1 cellular context compared by ENCODE assay signal in genomic region chr13:114131581-114132418, GRCh38.
TF ChIP-seq lines count a peak whose summit lies in the region.

No MANE protein-coding gene starts in this region.

TF ChIP-seq in K562, 482 proteins besides CTCF, POLR2A, EP300 and RAD21 (continued from another document and continues in another):
- TF ChIP-seq ZNF609 (CRISPR knock-in tag; IDR thresholded peaks at IDR 0.05; ENCODE audit: borderline replicate concordance) (no peak), CHD4 (IDR thresholded peaks at IDR 0.05; ENCODE audit: insufficient read depth, insufficient replicate concordance, low read depth, low read length, poor library complexity, severe bottlenecking) (no peak), SP1 (CRISPR knock-in tag; IDR thresholded peaks at IDR 0.05) (no peak), HMG20A (CRISPR knock-in tag; conservative IDR thresholded peaks at IDR 0.05) (no peak), TFAM (CRISPR knock-in tag; conservative IDR thresholded peaks at IDR 0.05) (no peak), EGR1 (conservative IDR thresholded peaks at IDR 0.05) (peak; percentile 91), ARID1B (IDR thresholded peaks at IDR 0.05) (peak; percentile 51), E2F5 (CRISPR knock-in tag; IDR thresholded peaks at IDR 0.05) (no peak), RBM25 (IDR thresholded peaks at IDR 0.05; ENCODE audit: low read depth, low read length, severe bottlenecking) (no peak), ATF2 (CRISPR knock-in tag; IDR thresholded peaks at IDR 0.05) (no peak), THRAP3 (IDR thresholded peaks at IDR 0.05; ENCODE audit: borderline replicate concordance) (no peak), DNMT1 (IDR thresholded peaks at IDR 0.05) (no peak), ZNF217 (CRISPR knock-in tag; IDR thresholded peaks at IDR 0.05) (no peak), IRF2 (CRISPR knock-in tag; IDR thresholded peaks at IDR 0.05) (no peak), FOSL1 (tag; conservative IDR thresholded peaks at IDR 0.05) (0 out of 2 replicates have a peak, but pooled peaks have one; percentile 1), SRSF9 (IDR thresholded peaks at IDR 0.05; ENCODE audit: borderline replicate concordance, low read depth, low read length) (no peak), FOXJ3 (CRISPR knock-in tag; IDR thresholded peaks at IDR 0.05) (no peak), NUFIP1 (IDR thresholded peaks at IDR 0.05; ENCODE audit: partially characterized antibody) (no peak), NCOR1 (IDR thresholded peaks at IDR 0.05) (no peak), POLR2G (IDR thresholded peaks at IDR 0.05; ENCODE audit: low read depth, low read length) (peak; percentile 55), GTF2F1 (IDR thresholded peaks at IDR 0.05; ENCODE audit: low read depth, low read length) (no peak), MIER1 (IDR thresholded peaks at IDR 0.05; ENCODE audit: low read depth) (0 out of 2 replicates have a peak, but pooled peaks have one; percentile 31), MAFG (tag; conservative IDR thresholded peaks at IDR 0.05) (no peak), EZH2 (IDR thresholded peaks at IDR 0.05; ENCODE audit: borderline replicate concordance, low read depth, low read length) (no peak), ETV6 (IDR thresholded peaks at IDR 0.05; ENCODE audit: borderline replicate concordance in 1 of 2, low read depth in 2 of 2, low read length in 1 of 2) (no peak), ETV6 (CRISPR knock-in tag; IDR thresholded peaks at IDR 0.05; ENCODE audit: borderline replicate concordance) (no peak), FOXJ2 (tag; IDR thresholded peaks at IDR 0.05) (no peak), ZNF347 (CRISPR knock-in tag; IDR thresholded peaks at IDR 0.05; ENCODE audit: low read depth) (no peak), BCLAF1 (IDR thresholded peaks at IDR 0.05; ENCODE audit: borderline replicate concordance in 1 of 2, control insufficient read depth in 1 of 2, low read depth in 2 of 2, low read length in 1 of 2) (no peak), ZNF507 (tag; conservative IDR thresholded peaks at IDR 0.05) (no peak), MXD1 (CRISPR knock-in tag; IDR thresholded peaks at IDR 0.05; ENCODE audit: borderline replicate concordance, poor library complexity, severe bottlenecking) (no peak), ATF4 (CRISPR knock-in tag; IDR thresholded peaks at IDR 0.05) (no peak), PTTG1 (tag; IDR thresholded peaks at IDR 0.05; ENCODE audit: low read depth) (no peak), ZFP30 (CRISPR knock-in tag; IDR thresholded peaks at IDR 0.05; ENCODE audit: borderline replicate concordance) (no peak), XRCC3 (IDR thresholded peaks at IDR 0.05) (no peak), HIVEP1 (CRISPR knock-in tag; IDR thresholded peaks at IDR 0.05) (no peak), SREBF1 (IDR thresholded peaks at IDR 0.05; ENCODE audit: borderline replicate concordance, low read depth, low read length) (no peak), PHF21A (IDR thresholded peaks at IDR 0.05; ENCODE audit: borderline replicate concordance, low read depth) (no peak), STAT5A (IDR thresholded peaks at IDR 0.05; ENCODE audit: borderline replicate concordance, low read length) (no peak), MTA2 (IDR thresholded peaks at IDR 0.05; ENCODE audit: low read depth) (no peak), ZNF41 (CRISPR knock-in tag; conservative IDR thresholded peaks at IDR 0.05) (no peak), GTF3C2 (IDR thresholded peaks at IDR 0.05; ENCODE audit: borderline replicate concordance, extremely low read depth, insufficient read length) (no peak), PREB (CRISPR knock-in tag; IDR thresholded peaks at IDR 0.05) (no peak), HDAC3 (IDR thresholded peaks at IDR 0.05; ENCODE audit: borderline replicate concordance, partially characterized antibody) (no peak), MECOM (CRISPR knock-in tag; IDR thresholded peaks at IDR 0.05) (no peak), ZHX1 (conservative IDR thresholded peaks at IDR 0.05; ENCODE audit: low read length) (no peak), BCOR (IDR thresholded peaks at IDR 0.05) (peak; percentile 38; the same call in 1 of the 2 replicates), ZNF316 (IDR thresholded peaks at IDR 0.05) (no peak), SPI1 (IDR thresholded peaks at IDR 0.05; ENCODE audit: borderline replicate concordance, low read depth, low read length) (no peak), STAG1 (CRISPR knock-in tag; IDR thresholded peaks at IDR 0.05; ENCODE audit: borderline replicate concordance) (no peak), ZNF444 (CRISPR knock-in tag; IDR thresholded peaks at IDR 0.05) (no peak), RBM34 (IDR thresholded peaks at IDR 0.05; ENCODE audit: borderline replicate concordance, insufficient read depth, low read length) (no peak), GATAD2A (IDR thresholded peaks at IDR 0.05) (peak; percentile 92), TEAD1 (CRISPR knock-in tag; IDR thresholded peaks at IDR 0.05) (0 out of 4 replicates have a peak, but pooled peaks of 1 of the 2 experiments have one; percentile 11)
